In genomic region chr7:91323759-91324158, GRCh38 we compare ENCODE assay signal across 18 cellular contexts.
"Had no signal": no experiment of that assay in that cellular context is flagged by ENCODE, and none has a peak within 500 bp of the region (broad histone marks: within the 10 kb centered on the region; RNA-seq: fewer than 3 reads in every experiment).

No MANE protein-coding gene starts in this region.

- H3K79me2 ChIP-seq: hepatocyte had no signal

- H3K36me3 ChIP-seq: colonic mucosa, esophagus muscularis mucosa, gastroesophageal sphincter, heart left ventricle, left ventricle myocardium inferior, lower lobe of right lung had no signal

- H3K27me3 ChIP-seq: colonic mucosa, esophagus muscularis mucosa, foreskin keratinocyte, gastroesophageal sphincter, heart left ventricle, hepatocyte had no signal

- DNase-seq: colonic mucosa; cortex of kidney; effector CD8-positive, alpha-beta T cell; foreskin keratinocyte; heart left ventricle; hypothalamus; immature natural killer cell; islet precursor cell; kidney; kidney glomerular epithelial cell; left colon; left ventricle myocardium inferior; lower lobe of right lung; mesenchymal stem cell; midbrain had no signal

- H3K4me2 ChIP-seq: hepatocyte had no signal

- H3K4me3 ChIP-seq: colonic mucosa, esophagus muscularis mucosa, gastroesophageal sphincter, heart left ventricle, hepatocyte, left ventricle myocardium inferior, lower lobe of right lung had no signal

- H3K27ac ChIP-seq: colonic mucosa, esophagus muscularis mucosa, foreskin keratinocyte, gastroesophageal sphincter, heart left ventricle, hepatocyte, left ventricle myocardium inferior, lower lobe of right lung had no signal

- H3K4me1 ChIP-seq: colonic mucosa, foreskin keratinocyte had no signal

- H3K9me3 ChIP-seq: colonic mucosa, esophagus muscularis mucosa, gastroesophageal sphincter, heart left ventricle, left ventricle myocardium inferior, lower lobe of right lung had no signal
